12 cellular contexts compared by ENCODE assay signal in genomic region chr7:47937711-47938573, GRCh38. TPM values are rescaled to one million over a fixed set of nuclear protein-coding genes. Genes with fewer than 3 reads are reported as not detected.
A peak's percentile ranks its signal among the peaks of the same experiment; 100 is the strongest.
DNase-seq lines count a peak whose midpoint lies in the region; ATAC-seq lines count a peak whose summit lies in the region.
"Had no signal": no experiment of that assay in that cellular context is flagged by ENCODE, and none has a peak within 500 bp of the region (broad histone marks: within the 10 kb centered on the region; RNA-seq: fewer than 3 reads in every experiment).

No MANE protein-coding gene starts in this region.

- H3K9me3 ChIP-seq in effector memory CD4-positive, alpha-beta T cell (ENCODE audit: control insufficient read depth, low read length): no peaks in the 10 kb centered on the region
- H3K9me3 ChIP-seq: MG63 had no signal

- peak overlapping the region; percentile 40 for H3K27ac Mint-ChIP-seq in activated T-helper 1 cell treated with anti-CD3 and anti-CD28 coated beads, Interleukin-12 subunit alpha, Interleukin-12 subunit beta, Interleukin-2, Interleukin-4 antibody, amounts not matched to agents 30 ng/mL and 10 ng/mL and 1 ng/mL, durations not matched to agents 14 hours and 24 hours and 36 hours

- no peaks in the 10 kb centered on the region for H3K27me3 Mint-ChIP-seq in activated T-helper 1 cell treated with anti-CD3 and anti-CD28 coated beads, Interleukin-12 subunit alpha, Interleukin-12 subunit beta, Interleukin-2, Interleukin-4 antibody, amounts not matched to agents 30 ng/mL and 10 ng/mL and 1 ng/mL, durations not matched to agents 14 hours and 24 hours and 36 hours (ENCODE audit: insufficient read depth)

- no peak overlapping the region for H3K4me3 ChIP-seq in effector memory CD4-positive, alpha-beta T cell (ENCODE audit: insufficient read depth, low read depth, low read length, poor library complexity, severe bottlenecking)
- H3K4me3 ChIP-seq: MG63 had no signal

- peaks cover 6% of the 10 kb centered on the region for H3K4me1 Mint-ChIP-seq in activated T-helper 1 cell treated with anti-CD3 and anti-CD28 coated beads, Interleukin-12 subunit alpha, Interleukin-12 subunit beta, Interleukin-2, Interleukin-4 antibody, amounts not matched to agents 30 ng/mL and 10 ng/mL and 1 ng/mL, durations not matched to agents 14 hours and 24 hours and 36 hours (ENCODE audit: low read depth)

- intact Hi-C loops in activated T-helper 1 cell treated with anti-CD3 and anti-CD28 coated beads, Interleukin-12 subunit alpha, Interleukin-12 subunit beta, Interleukin-2, Interleukin-4 antibody, amounts not matched to agents 30 ng/mL and 10 ng/mL and 1 ng/mL, durations not matched to agents 14 hours and 24 hours and 36 hours (cut with micrococcal nuclease): no loop called here

- H3K4me3 Mint-ChIP-seq in activated T-helper 1 cell treated with anti-CD3 and anti-CD28 coated beads, Interleukin-12 subunit alpha, Interleukin-12 subunit beta, Interleukin-2, Interleukin-4 antibody, amounts not matched to agents 30 ng/mL and 10 ng/mL and 1 ng/mL, durations not matched to agents 14 hours and 24 hours and 36 hours: no peak overlapping the region

- H3K36me3 Mint-ChIP-seq in activated T-helper 1 cell treated with anti-CD3 and anti-CD28 coated beads, Interleukin-12 subunit alpha, Interleukin-12 subunit beta, Interleukin-2, Interleukin-4 antibody, amounts not matched to agents 30 ng/mL and 10 ng/mL and 1 ng/mL, durations not matched to agents 14 hours and 24 hours and 36 hours (ENCODE audit: low read depth): no peaks in the 10 kb centered on the region

- no peaks in the 10 kb centered on the region for H3K27me3 ChIP-seq in effector memory CD4-positive, alpha-beta T cell (replicated peaks; ENCODE audit: control insufficient read depth, insufficient read depth, low read length, poor library complexity, severe bottlenecking)
- H3K27me3 ChIP-seq: foreskin keratinocyte, MG63 had no signal

- no peak for DNase-seq in activated T-helper 1 cell treated with anti-CD3 and anti-CD28 coated beads, Interleukin-12 subunit alpha, Interleukin-12 subunit beta, Interleukin-2, Interleukin-4 antibody, amounts not matched to agents 30 ng/mL and 10 ng/mL and 1 ng/mL, durations not matched to agents 14 hours and 24 hours and 36 hours (ENCODE audit: low spot score)
- DNase-seq in 8988T: no peak
- no peak for DNase-seq in stimulated activated CD8-positive, alpha-beta memory T cell treated with anti-CD3 and anti-CD28 coated beads, Interleukin-4, amount 100 ng/mL, for 48 hours
- DNase-seq in NCI-H226: no peak
- no peak for DNase-seq in effector memory CD4-positive, alpha-beta T cell
- DNase-seq: anterior cingulate cortex, foreskin keratinocyte, MG63, SW 1271 had no signal

- no peak overlapping the region for H3K27ac ChIP-seq in effector memory CD4-positive, alpha-beta T cell (ENCODE audit: insufficient read depth, low read length, poor library complexity, severe bottlenecking)
- H3K27ac ChIP-seq: foreskin keratinocyte had no signal

- H3K9me3 Mint-ChIP-seq in activated T-helper 1 cell treated with anti-CD3 and anti-CD28 coated beads, Interleukin-12 subunit alpha, Interleukin-12 subunit beta, Interleukin-2, Interleukin-4 antibody, amounts not matched to agents 30 ng/mL and 10 ng/mL and 1 ng/mL, durations not matched to agents 14 hours and 24 hours and 36 hours: no peaks in the 10 kb centered on the region

- no peaks in the 10 kb centered on the region for H3K36me3 ChIP-seq in effector memory CD4-positive, alpha-beta T cell (ENCODE audit: control insufficient read depth, insufficient read depth, low read length)
- H3K36me3 ChIP-seq: MG63 had no signal

- no peaks in the 10 kb centered on the region for H3K4me1 ChIP-seq in effector memory CD4-positive, alpha-beta T cell (ENCODE audit: control insufficient read depth, insufficient read depth, low read length, poor library complexity, severe bottlenecking)

- ATAC-seq in GM18508 (IDR thresholded peaks at IDR 0.05; ENCODE audit: insufficient read depth, unreplicated experiment) (peak; percentile 39), GM19468 (IDR thresholded peaks at IDR 0.05; ENCODE audit: extremely low read depth, unreplicated experiment) (peak; percentile 37), HG03097 (IDR thresholded peaks at IDR 0.05; ENCODE audit: low FRiP score, unreplicated experiment) (peak; percentile 75)
- ATAC-seq: foreskin keratinocyte had no signal

RNA-seq across cellular contexts. Expression of gene PKD1L1, which starts 10.3 kb away (rescaled TPM):
- total RNA-seq in activated T-helper 1 cell treated with anti-CD3 and anti-CD28 coated beads, Interleukin-12 subunit alpha, Interleukin-12 subunit beta, Interleukin-2, Interleukin-4 antibody, amounts not matched to agents 30 ng/mL and 10 ng/mL and 1 ng/mL, durations not matched to agents 14 hours and 24 hours and 36 hours: 0.07 TPM in 1 of 2 replicates, not detected in the other

RNA-seq across cellular contexts. Expression of gene HUS1, which starts 41.5 kb away (rescaled TPM):
- 34.4 and 36.4 TPM in 2 replicates for total RNA-seq in activated T-helper 1 cell treated with anti-CD3 and anti-CD28 coated beads, Interleukin-12 subunit alpha, Interleukin-12 subunit beta, Interleukin-2, Interleukin-4 antibody, amounts not matched to agents 30 ng/mL and 10 ng/mL and 1 ng/mL, durations not matched to agents 14 hours and 24 hours and 36 hours
